Comparison of ENCODE assay signal across 22 cellular contexts in the genomic region with DNA sequence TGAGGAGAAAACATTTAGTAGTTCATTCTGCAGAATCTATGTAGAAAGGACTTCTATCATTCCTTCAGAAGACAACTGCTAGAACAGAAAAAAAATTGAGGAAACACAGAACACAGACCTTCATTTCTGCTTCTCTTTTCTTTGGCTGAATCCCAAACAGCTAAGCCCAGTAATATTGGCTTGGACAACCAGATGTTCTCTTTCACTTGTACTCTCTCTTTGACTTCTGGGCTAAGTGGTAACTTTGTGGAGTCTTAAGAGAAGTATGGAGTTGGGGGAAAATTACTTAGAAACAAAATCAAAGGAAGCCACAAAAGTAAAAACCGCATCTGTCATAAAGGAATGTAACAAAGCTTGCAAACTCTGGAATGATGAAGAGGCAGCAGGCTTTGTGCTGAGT.
DNase-seq lines count a peak whose midpoint lies in the region; ATAC-seq and TF ChIP-seq lines count a peak whose summit lies in the region.
"Had no signal": no experiment of that assay in that cellular context is flagged by ENCODE, and none has a peak within 500 bp of the region (broad histone marks: within the 10 kb centered on the region; RNA-seq: fewer than 3 reads in every experiment).

No MANE protein-coding gene starts in this region.

- no peak overlapping the region for H3K4me3 Mint-ChIP-seq in nephron progenitor cell
- H3K4me3 Mint-ChIP-seq: CD14-positive monocyte had no signal

- POLR2A ChIA-PET in GM10248 (lab: Yijun Ruan, JAX): no interaction called here

- no peak for TF ChIP-seq CTCF in GM10248 (IDR thresholded peaks at IDR 0.05; ENCODE audit: control extremely low read depth, extremely low read depth, low read depth, missing control alignments)
- TF ChIP-seq CTCF in nephron progenitor cell (IDR thresholded peaks at IDR 0.05): no peak

- no peaks in the 10 kb centered on the region for H3K4me1 Mint-ChIP-seq in nephron progenitor cell
- H3K4me1 Mint-ChIP-seq: CD14-positive monocyte had no signal

- H3K27me3 Mint-ChIP-seq in nephron progenitor cell (ENCODE audit: low read depth, poor library complexity): no peaks in the 10 kb centered on the region

- DNase-seq in NCI-H82 (lab: John Stamatoyannopoulos, UW): peak; percentile 13
- DNase-seq in NCI-H82 treated with DMSO at 0.1 percent for 48 hours (lab: John Stamatoyannopoulos, UW; ENCODE audit: unreplicated experiment): no peak
- DNase-seq in left kidney (ENCODE audit: low read depth, low spot score): peak; percentile 73
- peak; percentile 15 for DNase-seq in stromal cell of bone marrow (ENCODE audit: low read depth)
- DNase-seq in GM10248 (ENCODE audit: extremely low spot score): no peak
- DNase-seq in nephron progenitor cell: no peak
- DNase-seq in NCI-H1417 (lab: John Stamatoyannopoulos, UW): no peak
- DNase-seq: DND-41; GM23248; IMR-90; MG63; NCI-H1048; NCI-H146; NCI-H2029 treated with DMSO at 0.1 percent for 48 hours; NCI-H2171; NCI-H446 treated with DMSO at 0.1 percent for 48 hours; NCI-H69; NK-92 treated with Interleukin-12 subunit alpha and Interleukin-12 subunit beta, amount 100 ng/mL, for 24 hours; SHP77 had no signal

- H3K27ac Mint-ChIP-seq in nephron progenitor cell: no peak overlapping the region
- H3K27ac Mint-ChIP-seq: CD14-positive monocyte had no signal

- peaks cover 6% of the 10 kb centered on the region for H3K9me3 Mint-ChIP-seq in nephron progenitor cell

- ATAC-seq in SK-N-SH treated with all-trans-retinoic acid at 6 μM for 48 hours: no peak
- ATAC-seq: HCT116 had no signal

- H3K36me3 Mint-ChIP-seq in nephron progenitor cell (ENCODE audit: low read depth): no peaks in the 10 kb centered on the region
- H3K36me3 Mint-ChIP-seq: CD14-positive monocyte had no signal

- CTCF ChIA-PET in GM10248 (lab: Yijun Ruan, JAX): no interaction called here

TF ChIP-seq in SK-N-SH treated with all-trans-retinoic acid at 6 μM for 48 hours, 23 proteins besides CTCF, POLR2A, EP300 and RAD21:
- TF ChIP-seq, protein P1, sequence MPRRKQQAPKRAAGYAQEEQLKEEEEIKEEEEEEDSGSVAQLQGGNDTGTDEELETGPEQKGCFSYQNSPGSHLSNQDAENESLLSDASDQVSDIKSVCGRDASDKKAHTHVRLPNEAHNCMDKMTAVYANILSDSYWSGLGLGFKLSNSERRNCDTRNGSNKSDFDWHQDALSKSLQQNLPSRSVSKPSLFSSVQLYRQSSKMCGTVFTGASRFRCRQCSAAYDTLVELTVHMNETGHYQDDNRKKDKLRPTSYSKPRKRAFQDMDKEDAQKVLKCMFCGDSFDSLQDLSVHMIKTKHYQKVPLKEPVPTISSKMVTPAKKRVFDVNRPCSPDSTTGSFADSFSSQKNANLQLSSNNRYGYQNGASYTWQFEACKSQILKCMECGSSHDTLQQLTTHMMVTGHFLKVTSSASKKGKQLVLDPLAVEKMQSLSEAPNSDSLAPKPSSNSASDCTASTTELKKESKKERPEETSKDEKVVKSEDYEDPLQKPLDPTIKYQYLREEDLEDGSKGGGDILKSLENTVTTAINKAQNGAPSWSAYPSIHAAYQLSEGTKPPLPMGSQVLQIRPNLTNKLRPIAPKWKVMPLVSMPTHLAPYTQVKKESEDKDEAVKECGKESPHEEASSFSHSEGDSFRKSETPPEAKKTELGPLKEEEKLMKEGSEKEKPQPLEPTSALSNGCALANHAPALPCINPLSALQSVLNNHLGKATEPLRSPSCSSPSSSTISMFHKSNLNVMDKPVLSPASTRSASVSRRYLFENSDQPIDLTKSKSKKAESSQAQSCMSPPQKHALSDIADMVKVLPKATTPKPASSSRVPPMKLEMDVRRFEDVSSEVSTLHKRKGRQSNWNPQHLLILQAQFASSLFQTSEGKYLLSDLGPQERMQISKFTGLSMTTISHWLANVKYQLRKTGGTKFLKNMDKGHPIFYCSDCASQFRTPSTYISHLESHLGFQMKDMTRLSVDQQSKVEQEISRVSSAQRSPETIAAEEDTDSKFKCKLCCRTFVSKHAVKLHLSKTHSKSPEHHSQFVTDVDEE (CRISPR knock-in tag; IDR thresholded peaks at IDR 0.05): no peak
- TF ChIP-seq ZC3H10 (CRISPR knock-in tag; IDR thresholded peaks at IDR 0.05) (no peak), SNAI2 (CRISPR knock-in tag; IDR thresholded peaks at IDR 0.05) (no peak), TCF4 (CRISPR knock-in tag; IDR thresholded peaks at IDR 0.05; ENCODE audit: borderline replicate concordance) (peak; percentile 33; the same call in 1 of the 2 replicates), ISL1 (CRISPR knock-in tag; IDR thresholded peaks at IDR 0.05) (peak; percentile 45)

Comparison
In these comparisons a context has a peak if more than half of its experiments do, and no peak if none do; other contexts are left out.
1. DNase-seq: peak in NCI-H82 (single experiment), left kidney (single experiment) and stromal cell of bone marrow (single experiment); none in NCI-H82 treated with DMSO at 0.1 percent for 48 hours (single experiment), GM10248 (single experiment), nephron progenitor cell (single experiment) and NCI-H1417 (0 of 3).